ENCODE assay signal across 11 cellular contexts in genomic region chr15:79680721-79681120, GRCh38.
DNase-seq lines count a peak whose midpoint lies in the region; ATAC-seq, FAIRE-seq and TF ChIP-seq lines count a peak whose summit lies in the region.
"Had no signal": no experiment of that assay in that cellular context is flagged by ENCODE, and none has a peak within 500 bp of the region (broad histone marks: within the 10 kb centered on the region; RNA-seq: fewer than 3 reads in every experiment).

No MANE protein-coding gene starts in this region.

- POLR2A ChIA-PET in CD4-positive, alpha-beta memory T cell (lab: Charles Lee; ENCODE audit: partially characterized antibody) = no interaction called here
- POLR2A ChIA-PET in WTC11 (lab: Charles Lee) = no interaction called here

- H3K4me3 Mint-ChIP-seq in neural progenitor cell = no peak overlapping the region
- no peak overlapping the region for H3K4me3 Mint-ChIP-seq in CD4-positive, alpha-beta memory T cell
- no peak overlapping the region for H3K4me3 Mint-ChIP-seq in WTC11

- no peaks in the 10 kb centered on the region for H3K9me3 ChIP-seq in neural progenitor cell (ENCODE audit: low read depth)
- H3K9me3 ChIP-seq in CD4-positive, alpha-beta memory T cell (ENCODE audit: control insufficient read depth in 1 of 2, low read length in 2 of 2) = no peaks in the 10 kb centered on the region
- H3K9me3 ChIP-seq: thoracic aorta had no signal

- H3K27me3 ChIP-seq in bronchial epithelial cell (ENCODE audit: control insufficient read depth, insufficient read depth, low read length) = no peaks in the 10 kb centered on the region
- H3K27me3 ChIP-seq in neural progenitor cell = no peaks in the 10 kb centered on the region
- no peaks in the 10 kb centered on the region for H3K27me3 ChIP-seq in CD4-positive, alpha-beta memory T cell (ENCODE audit: insufficient read depth, low read length)

- no peaks in the 10 kb centered on the region for H3K79me2 ChIP-seq in neural progenitor cell (ENCODE audit: low read depth)

- H3K4me3 ChIP-seq in bronchial epithelial cell (ENCODE audit: low read depth, low read length) (no peak overlapping the region), neural progenitor cell (no peak overlapping the region)
- no peak overlapping the region for H3K4me3 ChIP-seq in CD4-positive, alpha-beta memory T cell (ENCODE audit: low read length in 2 of 2)
- H3K4me3 ChIP-seq: thoracic aorta had no signal

- TF ChIP-seq CTCF in bronchial epithelial cell (IDR thresholded peaks at IDR 0.05; ENCODE audit: insufficient read depth, low read length, severe bottlenecking) = no peak
- TF ChIP-seq CTCF in neural progenitor cell (IDR thresholded peaks at IDR 0.05) = no peak
- TF ChIP-seq CTCF in WTC11 (IDR thresholded peaks at IDR 0.05) = no peak

- CTCF ChIA-PET in CD4-positive, alpha-beta memory T cell (lab: Charles Lee; ENCODE audit: partially characterized antibody) = no interaction called here
- CTCF ChIA-PET in WTC11 (lab: Charles Lee) = interaction anchor here (1.1 kb wide), 1 partner anchor 169 kb away, joined by 3 read pairs; no protein-coding TSS in a partner anchor

- no peaks in the 10 kb centered on the region for H4K20me1 ChIP-seq in neural progenitor cell (ENCODE audit: low read depth)

- peak overlapping the region; percentile 26 for H3K27ac ChIP-seq in neural progenitor cell
- no peak overlapping the region for H3K27ac ChIP-seq in CD4-positive, alpha-beta memory T cell (ENCODE audit: low read depth, low read length)
- H3K27ac ChIP-seq: thoracic aorta had no signal

- no peak overlapping the region for H3K9ac ChIP-seq in neural progenitor cell

- peak overlapping the region; percentile 39 for H3K4me2 ChIP-seq in neural progenitor cell

- peaks cover 30% of the 10 kb centered on the region for H3K4me1 ChIP-seq in neural progenitor cell
- H3K4me1 ChIP-seq in CD4-positive, alpha-beta memory T cell (ENCODE audit: insufficient read depth, low read length) = no peaks in the 10 kb centered on the region

- H3K36me3 Mint-ChIP-seq in neural progenitor cell (no peaks in the 10 kb centered on the region), WTC11 (no peaks in the 10 kb centered on the region)
- no peaks in the 10 kb centered on the region for H3K36me3 Mint-ChIP-seq in CD4-positive, alpha-beta memory T cell

- no peak for FAIRE-seq in bronchial epithelial cell (lab: Jason Lieb, UNC)

- ATAC-seq in GM19324 (IDR thresholded peaks at IDR 0.05; ENCODE audit: low FRiP score, unreplicated experiment) = no peak
- ATAC-seq in GM18502 (IDR thresholded peaks at IDR 0.05; ENCODE audit: poor library complexity, unreplicated experiment) = no peak
- ATAC-seq in WTC11 = no peak; the same call in 1 of the 2 replicates

- peaks cover 17% of the 10 kb centered on the region for H3F3A ChIP-seq in neural progenitor cell (ENCODE audit: low read depth)

- H3K36me3 ChIP-seq in bronchial epithelial cell (ENCODE audit: control insufficient read depth, insufficient read depth, low read length) = no peaks in the 10 kb centered on the region
- no peaks in the 10 kb centered on the region for H3K36me3 ChIP-seq in neural progenitor cell
- H3K36me3 ChIP-seq in CD4-positive, alpha-beta memory T cell (ENCODE audit: insufficient read depth, low read length) = no peaks in the 10 kb centered on the region
- H3K36me3 ChIP-seq: thoracic aorta had no signal

- H3K9me3 Mint-ChIP-seq in neural progenitor cell (no peaks in the 10 kb centered on the region), WTC11 (no peaks in the 10 kb centered on the region; the same call in 1 of the 2 replicates)
- H3K9me3 Mint-ChIP-seq in CD4-positive, alpha-beta memory T cell = peaks cover 0 to under 1% (median 0%) of the 10 kb centered on the region in 8 donors

- H3K27me3 Mint-ChIP-seq in neural progenitor cell (ENCODE audit: insufficient read depth, low read depth) (peaks cover 5% of the 10 kb centered on the region), WTC11 (ENCODE audit: low read depth) (no peaks in the 10 kb centered on the region)
- peaks cover 3 to 14% of the 10 kb centered on the region in 2 donors for H3K27me3 Mint-ChIP-seq in CD4-positive, alpha-beta memory T cell

- no peak overlapping the region for H3K27ac Mint-ChIP-seq in neural progenitor cell
- H3K27ac Mint-ChIP-seq in CD4-positive, alpha-beta memory T cell = no peak overlapping the region
- H3K27ac Mint-ChIP-seq in WTC11 = no peak overlapping the region

- H2AFZ ChIP-seq in neural progenitor cell (replicated peaks) = peak overlapping the region; percentile 45

- peaks cover 23% of the 10 kb centered on the region for H3K4me1 Mint-ChIP-seq in neural progenitor cell
- H3K4me1 Mint-ChIP-seq in CD4-positive, alpha-beta memory T cell = no peaks in the 10 kb centered on the region
- H3K4me1 Mint-ChIP-seq in WTC11 = peaks cover 28% of the 10 kb centered on the region

- intact Hi-C loops in CD4-positive, alpha-beta memory T cell (cut with micrococcal nuclease) = no loop called here

- DNase-seq in GM04504 (ENCODE audit: low read depth) (peak; percentile 51), HPDE6-E6E7 (ENCODE audit: extremely low spot score) (peak; percentile 69), bronchial epithelial cell (ENCODE audit: low read depth) (peak; percentile 73), neural progenitor cell (ENCODE audit: low spot score) (peak; percentile 89), WTC11 (ENCODE audit: low spot score) (no peak)
- DNase-seq in CD4-positive, alpha-beta memory T cell = no peak
- DNase-seq: activated CD4-positive, alpha-beta T cell treated with anti-CD3 and anti-CD28 coated beads, Interleukin-2, amount 50 U/mL, for 4 hours; KBM-7 had no signal

TF ChIP-seq in WTC11, 78 proteins besides CTCF, POLR2A, EP300 and RAD21 (continues in another document):
- TF ChIP-seq, protein P1, sequence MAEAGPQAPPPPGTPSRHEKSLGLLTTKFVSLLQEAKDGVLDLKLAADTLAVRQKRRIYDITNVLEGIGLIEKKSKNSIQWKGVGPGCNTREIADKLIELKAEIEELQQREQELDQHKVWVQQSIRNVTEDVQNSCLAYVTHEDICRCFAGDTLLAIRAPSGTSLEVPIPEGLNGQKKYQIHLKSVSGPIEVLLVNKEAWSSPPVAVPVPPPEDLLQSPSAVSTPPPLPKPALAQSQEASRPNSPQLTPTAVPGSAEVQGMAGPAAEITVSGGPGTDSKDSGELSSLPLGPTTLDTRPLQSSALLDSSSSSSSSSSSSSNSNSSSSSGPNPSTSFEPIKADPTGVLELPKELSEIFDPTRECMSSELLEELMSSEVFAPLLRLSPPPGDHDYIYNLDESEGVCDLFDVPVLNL (CRISPR knock-in tag; IDR thresholded peaks at IDR 0.05; ENCODE audit: borderline replicate concordance, low read depth) = no peak
- TF ChIP-seq PRRX2 (CRISPR knock-in tag; IDR thresholded peaks at IDR 0.05) = no peak
- no peak for TF ChIP-seq SOX15 (CRISPR knock-in tag; IDR thresholded peaks at IDR 0.05)
- no peak for TF ChIP-seq ZNF423 (CRISPR knock-in tag; IDR thresholded peaks at IDR 0.05)
- TF ChIP-seq HMGA2 (CRISPR knock-in tag; IDR thresholded peaks at IDR 0.05) = no peak
- TF ChIP-seq ETV6 (CRISPR knock-in tag; IDR thresholded peaks at IDR 0.05) = no peak
- TF ChIP-seq ZNF138 (CRISPR knock-in tag; conservative IDR thresholded peaks at IDR 0.05) = no peak
- TF ChIP-seq, protein P2, sequence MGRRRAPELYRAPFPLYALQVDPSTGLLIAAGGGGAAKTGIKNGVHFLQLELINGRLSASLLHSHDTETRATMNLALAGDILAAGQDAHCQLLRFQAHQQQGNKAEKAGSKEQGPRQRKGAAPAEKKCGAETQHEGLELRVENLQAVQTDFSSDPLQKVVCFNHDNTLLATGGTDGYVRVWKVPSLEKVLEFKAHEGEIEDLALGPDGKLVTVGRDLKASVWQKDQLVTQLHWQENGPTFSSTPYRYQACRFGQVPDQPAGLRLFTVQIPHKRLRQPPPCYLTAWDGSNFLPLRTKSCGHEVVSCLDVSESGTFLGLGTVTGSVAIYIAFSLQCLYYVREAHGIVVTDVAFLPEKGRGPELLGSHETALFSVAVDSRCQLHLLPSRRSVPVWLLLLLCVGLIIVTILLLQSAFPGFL (CRISPR knock-in tag; IDR thresholded peaks at IDR 0.05; ENCODE audit: borderline replicate concordance) = no peak
- TF ChIP-seq GRHL2 (CRISPR knock-in tag; IDR thresholded peaks at IDR 0.05; ENCODE audit: insufficient replicate concordance, severe bottlenecking) = no peak
- no peak for TF ChIP-seq NFATC4 (CRISPR knock-in tag; IDR thresholded peaks at IDR 0.05)
- TF ChIP-seq FOXK1 (CRISPR knock-in tag; IDR thresholded peaks at IDR 0.05) = no peak
- no peak for TF ChIP-seq ZSCAN18 (CRISPR knock-in tag; IDR thresholded peaks at IDR 0.05)
- TF ChIP-seq IRF1 (CRISPR knock-in tag; IDR thresholded peaks at IDR 0.05) = no peak
- TF ChIP-seq NFYB (CRISPR knock-in tag; conservative IDR thresholded peaks at IDR 0.05; ENCODE audit: low read depth) = no peak
- no peak for TF ChIP-seq RELA (CRISPR knock-in tag; IDR thresholded peaks at IDR 0.05; ENCODE audit: borderline replicate concordance)
- no peak for TF ChIP-seq NR3C1 (CRISPR knock-in tag; conservative IDR thresholded peaks at IDR 0.05; ENCODE audit: low read depth)
- no peak for TF ChIP-seq OVOL2 (CRISPR knock-in tag; IDR thresholded peaks at IDR 0.05; ENCODE audit: borderline replicate concordance)

Comparison
In these comparisons a context has a peak if more than half of its experiments do, and no peak if none do; other contexts are left out.
1. DNase-seq: peak in GM04504 (single experiment), HPDE6-E6E7 (single experiment), bronchial epithelial cell (single experiment) and neural progenitor cell (single experiment); none in CD4-positive, alpha-beta memory T cell (0 of 5) and WTC11 (single experiment).